In the genomic region with DNA sequence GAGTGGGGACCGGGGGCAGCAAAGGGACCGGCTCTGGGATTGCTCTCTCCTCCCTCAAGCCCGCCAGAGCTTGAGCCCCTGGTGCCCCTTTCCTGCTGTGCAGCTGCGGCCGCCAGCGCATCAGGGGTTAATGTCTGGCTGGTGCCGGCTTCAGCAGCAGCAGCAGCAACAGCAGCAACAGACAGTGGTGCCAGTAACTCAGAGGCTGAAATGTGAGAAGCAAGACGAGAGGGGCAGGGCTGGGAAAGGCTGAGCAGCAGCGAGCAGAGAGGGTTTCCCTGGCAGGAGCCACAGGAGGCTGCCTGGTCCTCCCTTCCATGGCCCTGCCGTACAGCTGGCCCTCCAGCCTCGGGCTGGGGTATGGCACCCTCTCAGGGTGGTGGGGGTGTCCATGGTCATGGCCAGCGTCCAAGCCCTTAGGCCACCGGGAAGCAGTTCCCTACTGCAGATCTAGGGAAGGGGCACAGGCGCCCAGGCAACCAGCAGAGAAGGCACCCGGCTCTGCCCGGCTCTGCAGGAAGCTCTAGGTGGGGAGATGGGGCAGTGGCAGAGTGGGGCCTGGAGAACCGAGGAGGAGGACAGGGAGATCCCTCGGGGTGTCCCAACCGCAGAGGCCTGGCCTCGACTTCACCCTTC, we compare ENCODE assay signal across 8 cellular contexts. TPM values are rescaled to one million over a fixed set of nuclear protein-coding genes. Genes with fewer than 3 reads are reported as not detected.
DNase-seq lines count a peak whose midpoint lies in the region; ATAC-seq and TF ChIP-seq lines count a peak whose summit lies in the region.

No MANE protein-coding gene starts in this region.

- H3K4me3 Mint-ChIP-seq in activated CD4-positive, alpha-beta memory T cell treated with anti-CD3 and anti-CD28 coated beads, Interleukin-2, amount 10 ng/mL, durations not matched to agents 7 days and 5 days, result no peak overlapping the region

- H2AFZ ChIP-seq in neural cell (ENCODE audit: low read depth, low read length), result peak overlapping the region; percentile 58

- H3K36me3 Mint-ChIP-seq in activated CD4-positive, alpha-beta memory T cell treated with anti-CD3 and anti-CD28 coated beads, Interleukin-2, amount 10 ng/mL, durations not matched to agents 7 days and 5 days (ENCODE audit: low read depth), result no peaks in the 10 kb centered on the region

- 5 to 7% methylated on average over 7 to 10 of the region's 20 CpGs for WGBS in esophagus squamous epithelium, 2 donors

- peak overlapping the region in 1 of 4 donors; percentile 2 for H3K4me3 ChIP-seq in esophagus squamous epithelium
- H3K4me3 ChIP-seq in neural cell (ENCODE audit: low read length), result peak overlapping the region; percentile 59

- H3K27ac ChIP-seq in esophagus squamous epithelium, result peak overlapping the region in 3 of 4 donors; percentile 39 to 62 (median 41)
- H3K27ac ChIP-seq in neural cell (ENCODE audit: low read length), result peak overlapping the region; percentile 75

- POLR2A ChIA-PET in activated CD4-positive, alpha-beta memory T cell treated with anti-CD3 and anti-CD28 coated beads, Interleukin-2, amount 10 ng/mL, durations not matched to agents 7 days and 5 days (lab: Charles Lee), result no interaction called here

- H3K9me2 ChIP-seq in neural cell (ENCODE audit: insufficient read depth, low read length), result no peaks in the 10 kb centered on the region

- no peaks in the 10 kb centered on the region for H4K20me1 ChIP-seq in neural cell (ENCODE audit: insufficient read depth)

- H3K79me2 ChIP-seq in neural cell (replicated peaks; ENCODE audit: insufficient read depth, low read length), result no peaks in the 10 kb centered on the region

- H3K4me2 ChIP-seq in neural cell (ENCODE audit: low read length), result peak overlapping the region; percentile 32

- H3K27me3 ChIP-seq in esophagus squamous epithelium (no peaks in the 10 kb centered on the region), neural cell (ENCODE audit: insufficient read depth, low read depth, low read length) (no peaks in the 10 kb centered on the region)

- peak; percentile 61 for TF ChIP-seq EP300 in neural cell (conservative IDR thresholded peaks at IDR 0.05; ENCODE audit: poor library complexity, severe bottlenecking)

- no peak for TF ChIP-seq POLR2A in esophagus squamous epithelium (IDR thresholded peaks at IDR 0.05)

- in situ Hi-C loops in GM13976 (cut with MboI; ENCODE audit: low sequenced_read_pairs, unreplicated experiment), result no loop called here
- in situ Hi-C loops in G401 (cut with HindIII; ENCODE audit: low sequenced_read_pairs), result no loop called here

- H3K4me1 ChIP-seq in esophagus squamous epithelium, result peaks cover 17 to 45% (median 25%) of the 10 kb centered on the region in 3 donors

- H3K36me3 ChIP-seq in esophagus squamous epithelium, result no peaks in the 10 kb centered on the region
- no peaks in the 10 kb centered on the region for H3K36me3 ChIP-seq in neural cell (ENCODE audit: insufficient read depth, low read length)

- DNase-seq in GM13976 (ENCODE audit: low spot score) (peak; percentile 23), NCI-H748 treated with DMSO at 0.1 percent for 48 hours (lab: John Stamatoyannopoulos, UW) (peak; percentile 4), esophagus squamous epithelium (lab: John Stamatoyannopoulos, UW) (no peak), G401 (ENCODE audit: low spot score) (no peak)
- no peak for DNase-seq in effector CD8-positive, alpha-beta T cell (lab: John Stamatoyannopoulos, UW)
- DNase-seq in activated CD4-positive, alpha-beta memory T cell treated with anti-CD3 and anti-CD28 coated beads, Interleukin-2, amount 10 ng/mL, durations not matched to agents 7 days and 5 days, result no peak

- intact Hi-C loops in esophagus squamous epithelium (cut with DNase I), result no loop called here

- TF ChIP-seq CTCF in GM13976 (IDR thresholded peaks at IDR 0.05; ENCODE audit: borderline replicate concordance, control extremely low read depth, extremely low read depth, insufficient read depth, missing control alignments) (no peak), esophagus squamous epithelium (IDR thresholded peaks at IDR 0.05) (no peak), neural cell (IDR thresholded peaks at IDR 0.05; ENCODE audit: poor library complexity, severe bottlenecking) (no peak)

- no peaks in the 10 kb centered on the region for H3K9me3 Mint-ChIP-seq in activated CD4-positive, alpha-beta memory T cell treated with anti-CD3 and anti-CD28 coated beads, Interleukin-2, amount 10 ng/mL, durations not matched to agents 7 days and 5 days

- no peak overlapping the region for H3K27ac Mint-ChIP-seq in activated CD4-positive, alpha-beta memory T cell treated with anti-CD3 and anti-CD28 coated beads, Interleukin-2, amount 10 ng/mL, durations not matched to agents 7 days and 5 days

- H3K9ac ChIP-seq in neural cell (ENCODE audit: low read length), result peak overlapping the region; percentile 68

- TF ChIP-seq RAD21 in neural cell (conservative IDR thresholded peaks at IDR 0.05), result peak; percentile 55

- H3K9me3 ChIP-seq in esophagus squamous epithelium (no peaks in the 10 kb centered on the region), neural cell (ENCODE audit: low read length) (no peaks in the 10 kb centered on the region)

- H3K27me3 Mint-ChIP-seq in activated CD4-positive, alpha-beta memory T cell treated with anti-CD3 and anti-CD28 coated beads, Interleukin-2, amount 10 ng/mL, durations not matched to agents 7 days and 5 days, result no peaks in the 10 kb centered on the region

- no peaks in the 10 kb centered on the region for H3F3A ChIP-seq in neural cell (ENCODE audit: insufficient read depth, low read length, poor library complexity, severe bottlenecking)

- no peak for ATAC-seq in GM21825 (IDR thresholded peaks at IDR 0.05; ENCODE audit: unreplicated experiment)

- no peaks in the 10 kb centered on the region for H3K4me1 Mint-ChIP-seq in activated CD4-positive, alpha-beta memory T cell treated with anti-CD3 and anti-CD28 coated beads, Interleukin-2, amount 10 ng/mL, durations not matched to agents 7 days and 5 days

- CTCF ChIA-PET in activated CD4-positive, alpha-beta memory T cell treated with anti-CD3 and anti-CD28 coated beads, Interleukin-2, amount 10 ng/mL, durations not matched to agents 7 days and 5 days (lab: Charles Lee), result interaction anchor here (1.9 kb wide), 1 partner anchor 34 kb away, joined by 6 read pairs; no protein-coding TSS in a partner anchor

TF ChIP-seq in neural cell, 6 proteins besides CTCF, POLR2A, EP300 and RAD21:
- TF ChIP-seq MXI1 (conservative IDR thresholded peaks at IDR 0.05; ENCODE audit: poor library complexity, severe bottlenecking), result peak; percentile 25
- TF ChIP-seq, protein P1, sequence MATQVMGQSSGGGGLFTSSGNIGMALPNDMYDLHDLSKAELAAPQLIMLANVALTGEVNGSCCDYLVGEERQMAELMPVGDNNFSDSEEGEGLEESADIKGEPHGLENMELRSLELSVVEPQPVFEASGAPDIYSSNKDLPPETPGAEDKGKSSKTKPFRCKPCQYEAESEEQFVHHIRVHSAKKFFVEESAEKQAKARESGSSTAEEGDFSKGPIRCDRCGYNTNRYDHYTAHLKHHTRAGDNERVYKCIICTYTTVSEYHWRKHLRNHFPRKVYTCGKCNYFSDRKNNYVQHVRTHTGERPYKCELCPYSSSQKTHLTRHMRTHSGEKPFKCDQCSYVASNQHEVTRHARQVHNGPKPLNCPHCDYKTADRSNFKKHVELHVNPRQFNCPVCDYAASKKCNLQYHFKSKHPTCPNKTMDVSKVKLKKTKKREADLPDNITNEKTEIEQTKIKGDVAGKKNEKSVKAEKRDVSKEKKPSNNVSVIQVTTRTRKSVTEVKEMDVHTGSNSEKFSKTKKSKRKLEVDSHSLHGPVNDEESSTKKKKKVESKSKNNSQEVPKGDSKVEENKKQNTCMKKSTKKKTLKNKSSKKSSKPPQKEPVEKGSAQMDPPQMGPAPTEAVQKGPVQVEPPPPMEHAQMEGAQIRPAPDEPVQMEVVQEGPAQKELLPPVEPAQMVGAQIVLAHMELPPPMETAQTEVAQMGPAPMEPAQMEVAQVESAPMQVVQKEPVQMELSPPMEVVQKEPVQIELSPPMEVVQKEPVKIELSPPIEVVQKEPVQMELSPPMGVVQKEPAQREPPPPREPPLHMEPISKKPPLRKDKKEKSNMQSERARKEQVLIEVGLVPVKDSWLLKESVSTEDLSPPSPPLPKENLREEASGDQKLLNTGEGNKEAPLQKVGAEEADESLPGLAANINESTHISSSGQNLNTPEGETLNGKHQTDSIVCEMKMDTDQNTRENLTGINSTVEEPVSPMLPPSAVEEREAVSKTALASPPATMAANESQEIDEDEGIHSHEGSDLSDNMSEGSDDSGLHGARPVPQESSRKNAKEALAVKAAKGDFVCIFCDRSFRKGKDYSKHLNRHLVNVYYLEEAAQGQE (IDR thresholded peaks at IDR 0.05; ENCODE audit: borderline replicate concordance), result peak; percentile 80
- peak; percentile 65 for TF ChIP-seq SMC3 (conservative IDR thresholded peaks at IDR 0.05; ENCODE audit: poor library complexity)
- TF ChIP-seq POLR2AphosphoS5 (IDR thresholded peaks at IDR 0.05), result peak; percentile 89
- peak; percentile 90 for TF ChIP-seq TAF1 (IDR thresholded peaks at IDR 0.05; ENCODE audit: low read depth)
- no peak for TF ChIP-seq EZH2 (IDR thresholded peaks at IDR 0.05; ENCODE audit: borderline replicate concordance, insufficient read depth, low read length, poor library complexity, severe bottlenecking)

RNA-seq across cellular contexts. Expression of a gene that starts 21.1 kb away (rescaled TPM):
- total RNA-seq in esophagus squamous epithelium, result 1 to 10 TPM; 5.8 to 9.8 (median 9.3) TPM
- 4.4 and 6.3 TPM in 2 replicates for polyA plus RNA-seq in neural cell
- polyA minus RNA-seq in neural cell, result 6.8 and 11.2 TPM in 2 replicates
- 14.5 and 38.3 TPM in 2 replicates for total RNA-seq in G401 (2014; rRNA removed; shearing (Covaris generic))
- 10 to 100 TPM; 12.4 to 13.5 TPM for total RNA-seq in activated CD4-positive, alpha-beta memory T cell treated with anti-CD3 and anti-CD28 coated beads, Interleukin-2, amount 10 ng/mL, durations not matched to agents 7 days and 5 days

RNA-seq across cellular contexts. Expression of a gene that starts 21.9 kb away (rescaled TPM):
- total RNA-seq in esophagus squamous epithelium, result 1 to 10 TPM in 1 of 4 donors, under 1 TPM in 3; 0.30 to 1.7 (median 0.67) TPM
- 2.6 and 3.2 TPM in 2 replicates for polyA plus RNA-seq in neural cell
- 5.9 and 7.8 TPM in 2 replicates for polyA minus RNA-seq in neural cell
- total RNA-seq in G401 (2014; rRNA removed; shearing (Covaris generic)), result 0.44 and 0.80 TPM in 2 replicates
- total RNA-seq in activated CD4-positive, alpha-beta memory T cell treated with anti-CD3 and anti-CD28 coated beads, Interleukin-2, amount 10 ng/mL, durations not matched to agents 7 days and 5 days, result under 1 TPM; 0.40 to 0.45 TPM

RNA-seq across cellular contexts. Expression of a gene that starts 52.1 kb away (rescaled TPM):
- 1 to 10 TPM in 1 of 4 donors, under 1 TPM in 2, not detected in 1; 0.04 to 1.8 (median 0.38) TPM for total RNA-seq in esophagus squamous epithelium
- polyA plus RNA-seq in neural cell, result not detected in 2 replicates
- polyA minus RNA-seq in neural cell, result not detected in 2 replicates
- total RNA-seq in G401 (2014; rRNA removed; shearing (Covaris generic)), result 0.07 and 0.37 TPM in 2 replicates
- not detected for total RNA-seq in activated CD4-positive, alpha-beta memory T cell treated with anti-CD3 and anti-CD28 coated beads, Interleukin-2, amount 10 ng/mL, durations not matched to agents 7 days and 5 days

RNA-seq across cellular contexts. Expression of a gene that starts 57.2 kb away (rescaled TPM):
- total RNA-seq in esophagus squamous epithelium, result 10 to 100 TPM; 29.5 to 40.8 (median 33.2) TPM
- polyA plus RNA-seq in neural cell, result 125 and 145 TPM in 2 replicates
- polyA minus RNA-seq in neural cell, result 21.2 and 29.5 TPM in 2 replicates
- 68.3 and 83.9 TPM in 2 replicates for total RNA-seq in G401 (2014; rRNA removed; shearing (Covaris generic))
- 10 to 100 TPM; 29.7 to 33.9 TPM for total RNA-seq in activated CD4-positive, alpha-beta memory T cell treated with anti-CD3 and anti-CD28 coated beads, Interleukin-2, amount 10 ng/mL, durations not matched to agents 7 days and 5 days

Comparison
In these comparisons a context has a peak if more than half of its experiments do, and no peak if none do; other contexts are left out.
1. DNase-seq: peak in GM13976 (single experiment) and NCI-H748 treated with DMSO at 0.1 percent for 48 hours (single experiment); none in esophagus squamous epithelium (single experiment), G401 (single experiment), effector CD8-positive, alpha-beta T cell (single experiment) and activated CD4-positive, alpha-beta memory T cell treated with anti-CD3 and anti-CD28 coated beads, Interleukin-2, amount 10 ng/mL, durations not matched to agents 7 days and 5 days (single experiment).